In genomic region chr7:18497800-18498199, GRCh38 we compare ENCODE assay signal across 14 cellular contexts. TPM values are rescaled to one million over a fixed set of nuclear protein-coding genes. Genes with fewer than 3 reads are reported as not detected.
A peak's percentile ranks its signal among the peaks of the same experiment; 100 is the strongest.
DNase-seq lines count a peak whose midpoint lies in the region; FAIRE-seq and TF ChIP-seq lines count a peak whose summit lies in the region.
"Had no signal": no experiment of that assay in that cellular context is flagged by ENCODE, and none has a peak within 500 bp of the region (broad histone marks: within the 10 kb centered on the region; RNA-seq: fewer than 3 reads in every experiment).

No MANE protein-coding gene starts in this region.

- POLR2A ChIA-PET in MCF 10A (lab: Yijun Ruan, JAX): interaction anchor here (1.0 to 3.8 kb wide), 2 partner anchors 11 to 74 kb away, joined by 3 to 23 read pairs; no protein-coding TSS in a partner anchor

- H3K4me3 ChIP-seq in retinal pigment epithelial cell (ENCODE audit: low read length) (peak overlapping the region; percentile 64), H7 (ENCODE audit: insufficient read depth, low read depth, low read length) (no peak overlapping the region)
- H3K4me3 ChIP-seq: testis had no signal

- H3K36me3 ChIP-seq in H7 (replicated peaks; ENCODE audit: control insufficient read depth, insufficient read depth, low read length): no peaks in the 10 kb centered on the region

- H3K27me3 Mint-ChIP-seq in brain (peaks cover 9% of the 10 kb centered on the region), MCF 10A (ENCODE audit: insufficient read depth, unreplicated experiment) (no peaks in the 10 kb centered on the region)

- TF ChIP-seq CTCF in brain (conservative IDR thresholded peaks at IDR 0.05): no peak
- no peak for TF ChIP-seq CTCF in retinal pigment epithelial cell (conservative IDR thresholded peaks at IDR 0.05; ENCODE audit: low read depth, low read length)
- TF ChIP-seq CTCF in MCF 10A (IDR thresholded peaks at IDR 0.05; ENCODE audit: unreplicated experiment): no peak

- H3K9me3 Mint-ChIP-seq in brain: no peaks in the 10 kb centered on the region
- H3K9me3 Mint-ChIP-seq in MCF 10A (ENCODE audit: unreplicated experiment): no peaks in the 10 kb centered on the region
- H3K9me3 Mint-ChIP-seq: T-helper 2 cell treated with Interferon-gamma antibody and Interleukin-4, amounts not matched to agents 5 μg/mL and 100 μg/mL, for 36 hours had no signal

- DNase-seq in NCI-H146 treated with DMSO at 0.1 percent for 48 hours (lab: John Stamatoyannopoulos, UW; ENCODE audit: unreplicated experiment) (peak; percentile 13), NCI-H146 (lab: John Stamatoyannopoulos, UW) (no peak), GM18507 (ENCODE audit: extremely low spot score, insufficient read length, low read depth) (no peak), retinal pigment epithelial cell (ENCODE audit: low read depth) (no peak), H7 (no peak), MCF 10A (ENCODE audit: unreplicated experiment) (no peak)
- DNase-seq in stimulated activated CD8-positive, alpha-beta memory T cell treated with anti-CD3 and anti-CD28 coated beads, Interleukin-4, amount 100 ng/mL, for 48 hours: no peak
- DNase-seq: activated CD4-positive, alpha-beta T cell treated with anti-CD3 and anti-CD28 coated beads, Interleukin-2, amount 50 U/mL, for 48 hours; small intestine; testis had no signal

- no peaks in the 10 kb centered on the region for H3K36me3 Mint-ChIP-seq in brain
- H3K36me3 Mint-ChIP-seq in MCF 10A (ENCODE audit: insufficient read depth, unreplicated experiment): no peaks in the 10 kb centered on the region

- H3K4me3 Mint-ChIP-seq in brain (peak overlapping the region; percentile 83 to 95 (median 89)), MCF 10A (ENCODE audit: unreplicated experiment) (no peak overlapping the region)
- H3K4me3 Mint-ChIP-seq: T-helper 2 cell treated with Interferon-gamma antibody and Interleukin-4, amounts not matched to agents 5 μg/mL and 100 μg/mL, for 36 hours had no signal

- H3K27ac Mint-ChIP-seq in brain (peak overlapping the region; percentile 86 to 98 (median 96)), MCF 10A (ENCODE audit: low read depth, unreplicated experiment) (no peak overlapping the region)
- H3K27ac Mint-ChIP-seq: T-helper 2 cell treated with Interferon-gamma antibody and Interleukin-4, amounts not matched to agents 5 μg/mL and 100 μg/mL, for 36 hours had no signal

- CTCF ChIA-PET in MCF 10A (lab: Yijun Ruan, JAX): interaction anchor here (1.0 to 1.4 kb wide), 3 partner anchors 10 to 141 kb away, joined by 3 to 4 read pairs (median 3); no protein-coding TSS in a partner anchor

- no TSS peak for BruUV-seq in MCF 10A (replicated peaks; lab: Mats Ljungman, UMichigan)

- H3K27me3 ChIP-seq in H7 (ENCODE audit: control insufficient read depth, insufficient read depth, low read length): no peaks in the 10 kb centered on the region
- H3K27me3 ChIP-seq: testis had no signal

- intact Hi-C loops in MCF 10A (cut with micrococcal nuclease): no loop called here

- FAIRE-seq in GM18507 (lab: Jason Lieb, UNC): peak; percentile 47
- FAIRE-seq: A204.1, HepG2, small intestine had no signal

- H3K4me1 Mint-ChIP-seq in brain (peaks cover 93% of the 10 kb centered on the region), MCF 10A (ENCODE audit: insufficient read depth, unreplicated experiment) (peaks cover 6% of the 10 kb centered on the region)

RNA-seq across cellular contexts. Expression of gene HDAC9, which starts 2.3 kb away (rescaled TPM):
- 18.5 TPM for polyA plus RNA-seq in brain (ENCODE audit: insufficient read depth, low read depth, low replicate concordance)
- 2.1 and 5.4 TPM in 2 replicates for total RNA-seq in H7 (2014; rRNA removed; shearing (Covaris generic))
- total RNA-seq in MCF 10A (2022): 11.3 and 26.0 TPM in 2 replicates
